In genomic region chr9:116391306-116391900, GRCh38 we compare ENCODE assay signal across 14 cellular contexts.
A peak's percentile ranks its signal among the peaks of the same experiment; 100 is the strongest.
DNase-seq lines count a peak whose midpoint lies in the region; ATAC-seq and TF ChIP-seq lines count a peak whose summit lies in the region.
"Had no signal": no experiment of that assay in that cellular context is flagged by ENCODE, and none has a peak within 500 bp of the region (broad histone marks: within the 10 kb centered on the region; RNA-seq: fewer than 3 reads in every experiment).

No MANE protein-coding gene starts in this region.

- no TSS peak for BruUV-seq in IMR-90 (replicated peaks; lab: Mats Ljungman, UMichigan)

- no peak overlapping the region for H3K14ac ChIP-seq in IMR-90 (replicated peaks; ENCODE audit: low read depth, low read length)

- DNase-seq in GM03348 (ENCODE audit: low spot score) = peak; percentile 82
- peak; percentile 83 for DNase-seq in IMR-90
- no peak for DNase-seq in chondrocyte (ENCODE audit: low spot score)
- peak; percentile 40 for DNase-seq in myocyte (ENCODE audit: low read depth)
- DNase-seq in MV-4-11 (lab: John Stamatoyannopoulos, UW) = no peak
- DNase-seq in upper lobe of left lung = no peak
- no peak for DNase-seq in neural progenitor cell (ENCODE audit: low spot score)
- DNase-seq: activated CD8-positive, alpha-beta memory T cell treated with anti-CD3 and anti-CD28 coated beads for 24 hours; NCI-H1694 treated with DMSO at 0.1 percent for 48 hours; T-helper 2 cell; upper lobe of right lung had no signal

- H3K9ac ChIP-seq in IMR-90 (ENCODE audit: low read depth, low read length) = no peak overlapping the region
- no peak overlapping the region for H3K9ac ChIP-seq in neural progenitor cell

- dilution Hi-C loops in IMR-90 (cut with HindIII; ENCODE audit: low sequenced_read_pairs, unreplicated experiment) = no loop called here

- H2BK5ac ChIP-seq in IMR-90 (ENCODE audit: low read depth, low read length, poor library complexity, severe bottlenecking) = no peak overlapping the region

- peaks cover 7% of the 10 kb centered on the region for H3K4me1 ChIP-seq in IMR-90 (ENCODE audit: control insufficient read depth, insufficient read depth, low read length)
- no peaks in the 10 kb centered on the region for H3K4me1 ChIP-seq in upper lobe of left lung
- H3K4me1 ChIP-seq in neural progenitor cell = no peaks in the 10 kb centered on the region
- H3K4me1 ChIP-seq: upper lobe of right lung had no signal

- H3K18ac ChIP-seq in IMR-90 (ENCODE audit: low read depth, low read length) = no peak overlapping the region

- H3K27ac ChIP-seq in IMR-90 (ENCODE audit: insufficient read depth, low read length) (no peak overlapping the region), upper lobe of left lung (no peak overlapping the region), neural progenitor cell (no peak overlapping the region)
- H3K27ac ChIP-seq: upper lobe of right lung had no signal

- TF ChIP-seq RAD21 in IMR-90 (IDR thresholded peaks at IDR 0.05; ENCODE audit: low read length) = no peak

- intact Hi-C loops in IMR-90 (cut with micrococcal nuclease) = no loop called here

- no peak for TF ChIP-seq CTCF in IMR-90 (conservative IDR thresholded peaks at IDR 0.05; ENCODE audit: low read depth, low read length)
- no peak for TF ChIP-seq CTCF in chondrocyte (IDR thresholded peaks at IDR 0.05)
- TF ChIP-seq CTCF in upper lobe of left lung (IDR thresholded peaks at IDR 0.05) = no peak
- TF ChIP-seq CTCF in neural progenitor cell (IDR thresholded peaks at IDR 0.05) = no peak

- no peak overlapping the region for H4K5ac ChIP-seq in IMR-90 (ENCODE audit: low read depth, low read length)

- H3K27ac Mint-ChIP-seq in chondrocyte (ENCODE audit: unreplicated experiment) (peak overlapping the region; percentile 54), neural progenitor cell (no peak overlapping the region)
- H3K27ac Mint-ChIP-seq: activated naive CD8-positive, alpha-beta T cell had no signal

- in situ Hi-C loops in IMR-90 (cut with MboI; ENCODE audit: low sequenced_read_pairs) = no loop called here

- H3K27me3 ChIP-seq in IMR-90 (ENCODE audit: control insufficient read depth, insufficient read depth, low read length) (no peaks in the 10 kb centered on the region), upper lobe of left lung (no peaks in the 10 kb centered on the region), neural progenitor cell (no peaks in the 10 kb centered on the region)
- H3K27me3 ChIP-seq: upper lobe of right lung had no signal

- no peaks in the 10 kb centered on the region for H3F3A ChIP-seq in neural progenitor cell (ENCODE audit: low read depth)

- no peaks in the 10 kb centered on the region for H3K9me3 ChIP-seq in IMR-90 (ENCODE audit: control insufficient read depth, insufficient read depth, low read length)
- no peaks in the 10 kb centered on the region for H3K9me3 ChIP-seq in upper lobe of left lung
- no peaks in the 10 kb centered on the region for H3K9me3 ChIP-seq in neural progenitor cell (ENCODE audit: low read depth)
- H3K9me3 ChIP-seq: upper lobe of right lung had no signal

- H3K4me3 Mint-ChIP-seq in chondrocyte (ENCODE audit: unreplicated experiment) = no peak overlapping the region
- H3K4me3 Mint-ChIP-seq in neural progenitor cell = no peak overlapping the region
- H3K4me3 Mint-ChIP-seq: activated naive CD8-positive, alpha-beta T cell had no signal

- H3K4me1 Mint-ChIP-seq in chondrocyte (ENCODE audit: low read depth) (peaks cover 55% of the 10 kb centered on the region), neural progenitor cell (no peaks in the 10 kb centered on the region)

- H4K91ac ChIP-seq in IMR-90 (ENCODE audit: insufficient read depth, low read depth, low read length) = no peak overlapping the region

- H3K79me2 ChIP-seq in neural progenitor cell (ENCODE audit: low read depth) = no peaks in the 10 kb centered on the region

- H3K36me3 ChIP-seq in IMR-90 (ENCODE audit: control insufficient read depth, insufficient read depth, low read length) (peaks cover 78% of the 10 kb centered on the region), upper lobe of left lung (no peaks in the 10 kb centered on the region), neural progenitor cell (no peaks in the 10 kb centered on the region)
- H3K36me3 ChIP-seq: upper lobe of right lung had no signal

- H3K23ac ChIP-seq in IMR-90 (ENCODE audit: low read depth, low read length) = no peak overlapping the region

- CTCF ChIA-PET in IMR-90 (lab: Yijun Ruan, JAX) = interaction anchor here (1.0 kb wide), 1 partner anchor 798 kb away, joined by 3 read pairs; no protein-coding TSS in a partner anchor

- H3K27me3 Mint-ChIP-seq in chondrocyte (ENCODE audit: low read depth) (no peaks in the 10 kb centered on the region), neural progenitor cell (ENCODE audit: insufficient read depth, low read depth) (peaks cover 2% of the 10 kb centered on the region)
- H3K27me3 Mint-ChIP-seq: activated naive CD8-positive, alpha-beta T cell had no signal

- no peak overlapping the region for H3K4me2 ChIP-seq in IMR-90 (ENCODE audit: low read depth, low read length)
- H3K4me2 ChIP-seq in neural progenitor cell = no peak overlapping the region

- H3K4ac ChIP-seq in IMR-90 (ENCODE audit: low read depth, low read length) = no peak overlapping the region

- peak overlapping the region; percentile 69 for H2AK9ac ChIP-seq in IMR-90 (replicated peaks; ENCODE audit: low read depth, low read length, poor library complexity)

- H3K9me3 Mint-ChIP-seq in chondrocyte (ENCODE audit: low read depth) (no peaks in the 10 kb centered on the region), neural progenitor cell (no peaks in the 10 kb centered on the region)

- H4K20me1 ChIP-seq in IMR-90 (ENCODE audit: insufficient read depth, low read length) (0 out of 2 replicates have a peak, but pooled peaks cover 6% of the 10 kb centered on the region), neural progenitor cell (ENCODE audit: low read depth) (no peaks in the 10 kb centered on the region)

- no peak overlapping the region for H2BK120ac ChIP-seq in IMR-90 (ENCODE audit: low read depth, low read length)

- no peaks in the 10 kb centered on the region for H3K79me1 ChIP-seq in IMR-90 (ENCODE audit: low read depth in 1 of 2, low read length in 2 of 2)

- H3K4me3 ChIP-seq in IMR-90 (ENCODE audit: insufficient read depth, low read depth, low read length) (no peak overlapping the region), upper lobe of left lung (no peak overlapping the region), neural progenitor cell (no peak overlapping the region)
- H3K4me3 ChIP-seq: upper lobe of right lung had no signal

- H3K9me1 ChIP-seq in IMR-90 (ENCODE audit: insufficient read depth, low read length) = peaks cover 5% of the 10 kb centered on the region

- POLR2A ChIA-PET in IMR-90 (lab: Charles Lee; ENCODE audit: unreplicated experiment) = no interaction called here

- H3K36me3 Mint-ChIP-seq in chondrocyte (ENCODE audit: low read depth) = peaks cover 68% of the 10 kb centered on the region
- peaks cover 17% of the 10 kb centered on the region for H3K36me3 Mint-ChIP-seq in neural progenitor cell

- no peak for TF ChIP-seq EP300 in upper lobe of left lung (IDR thresholded peaks at IDR 0.05)

- no peak overlapping the region for H2AK5ac ChIP-seq in IMR-90 (ENCODE audit: low read depth, low read length)

- H2AFZ ChIP-seq in IMR-90 (replicated peaks; ENCODE audit: low read length, poor library complexity) (peak overlapping the region; percentile 34), neural progenitor cell (replicated peaks) (no peak overlapping the region)

- no peak for TF ChIP-seq POLR2A in IMR-90 (IDR thresholded peaks at IDR 0.05; ENCODE audit: low read depth, low read length)
- no peak for TF ChIP-seq POLR2A in upper lobe of left lung (IDR thresholded peaks at IDR 0.05)

- no peak overlapping the region for H2BK15ac ChIP-seq in IMR-90 (ENCODE audit: low read depth, low read length)

- no peak overlapping the region for H3K56ac ChIP-seq in IMR-90 (ENCODE audit: extremely low read depth, insufficient read depth, low read length)

- WGBS in IMR-90 (ENCODE audit: extremely low coverage in 2 of 2, insufficient read length in 1 of 2), 2 experiments = no CpG with 5 or more reads among the region's 4 CpGs
- 90 to 92% methylated on average over 3 to 4 of the region's 4 CpGs for WGBS in upper lobe of left lung, 2 donors

- no peak overlapping the region for H4K8ac ChIP-seq in IMR-90 (ENCODE audit: low read depth in 2 of 2, low read length in 2 of 2)

- ATAC-seq in IMR-90 (ENCODE audit: low read depth) (peak; percentile 83), HG03520 (IDR thresholded peaks at IDR 0.05; ENCODE audit: unreplicated experiment) (no peak), upper lobe of left lung (ENCODE audit: low FRiP score in 2 of 2) (no peak)
- ATAC-seq: right cardiac atrium, upper lobe of right lung had no signal

- no peak overlapping the region for H2BK20ac ChIP-seq in IMR-90 (ENCODE audit: low read depth, low read length)

TF ChIP-seq in IMR-90, 13 proteins besides CTCF, POLR2A, EP300 and RAD21:
- TF ChIP-seq BHLHE40 (IDR thresholded peaks at IDR 0.05; ENCODE audit: low read depth, low read length) = 0 out of 2 replicates have a peak, but pooled peaks have one; percentile 38
- TF ChIP-seq FOS (IDR thresholded peaks at IDR 0.05; ENCODE audit: low read depth, low read length) = peak; percentile 4; the same call in 1 of the 2 replicates
- TF ChIP-seq MAFK (IDR thresholded peaks at IDR 0.05; ENCODE audit: low read depth, low read length) = no peak
- TF ChIP-seq MAZ (IDR thresholded peaks at IDR 0.05; ENCODE audit: borderline replicate concordance, low read depth, low read length) = peak; percentile 36; the same call in 1 of the 2 replicates
- no peak for TF ChIP-seq USF2 (IDR thresholded peaks at IDR 0.05; ENCODE audit: low read depth, low read length)

Comparison
In these comparisons a context has a peak if more than half of its experiments do, and no peak if none do; other contexts are left out.
1. DNase-seq: peak in GM03348 (single experiment), IMR-90 (single experiment) and myocyte (single experiment); none in chondrocyte (single experiment), MV-4-11 (single experiment), upper lobe of left lung (0 of 2) and neural progenitor cell (single experiment).